In genomic region chr18:23906658-23907057, GRCh38 we compare ENCODE assay signal across 28 cellular contexts.
"Had no signal": no experiment of that assay in that cellular context is flagged by ENCODE, and none has a peak within 500 bp of the region (broad histone marks: within the 10 kb centered on the region; RNA-seq: fewer than 3 reads in every experiment).

No MANE protein-coding gene starts in this region.

- H3K36me3 Mint-ChIP-seq: mesothelial cell of epicardium; naive B cell; natural killer cell; neural progenitor cell; stimulated activated effector memory CD8-positive, alpha-beta T cell treated with anti-CD3 and anti-CD28 coated beads, Interleukin-12 subunit alpha, Interleukin-12 subunit beta, amount 100 ng/mL, for 72 hours; type B pancreatic cell had no signal

- H3K36me3 ChIP-seq: neural progenitor cell, neutrophil, right atrium auricular region, right lobe of liver, spleen, thoracic aorta, uterus had no signal

- H3K27me3 ChIP-seq: heart right ventricle, hepatocyte, neural progenitor cell, neutrophil, right atrium auricular region, right lobe of liver, spleen, suprapubic skin, tibial artery, uterus had no signal

- H3K9ac ChIP-seq: neural progenitor cell, parathyroid adenoma had no signal

- H3K79me2 ChIP-seq: hepatocyte, parathyroid adenoma had no signal

- H3K4me2 ChIP-seq: hepatocyte, neural progenitor cell had no signal

- ATAC-seq: heart right ventricle; right lobe of liver; stimulated activated effector memory CD8-positive, alpha-beta T cell treated with anti-CD3 and anti-CD28 coated beads, Interleukin-12 subunit alpha, Interleukin-12 subunit beta, amount 100 ng/mL, for 72 hours had no signal

- H3K4me3 ChIP-seq: heart right ventricle, hepatocyte, left ventricle myocardium inferior, lung, neural progenitor cell, right atrium auricular region, right lobe of liver, skin epidermis, spleen, suprapubic skin, thoracic aorta, tibial artery, uterus had no signal

- H3K4me1 ChIP-seq: heart right ventricle, left ventricle myocardium inferior, neural progenitor cell, parathyroid adenoma, right atrium auricular region, spleen, suprapubic skin, tibial artery, uterus had no signal

- H3K9me3 Mint-ChIP-seq: mesothelial cell of epicardium; naive B cell; natural killer cell; nephron progenitor cell; neural progenitor cell; stimulated activated effector memory CD8-positive, alpha-beta T cell treated with anti-CD3 and anti-CD28 coated beads, Interleukin-12 subunit alpha, Interleukin-12 subunit beta, amount 100 ng/mL, for 72 hours; stimulated activated naive CD8-positive, alpha-beta T cell treated with anti-CD3 and anti-CD28 coated beads, Interleukin-15, Interleukin-2, amounts not matched to agents 100 ng/mL and 50 ng/mL, for 24 hours; type B pancreatic cell had no signal

- H3K27ac Mint-ChIP-seq: mesothelial cell of epicardium; natural killer cell; neural progenitor cell; progenitor cell of endocrine pancreas; stimulated activated effector memory CD8-positive, alpha-beta T cell treated with anti-CD3 and anti-CD28 coated beads, Interleukin-12 subunit alpha, Interleukin-12 subunit beta, amount 100 ng/mL, for 72 hours; stimulated activated naive CD8-positive, alpha-beta T cell treated with anti-CD3 and anti-CD28 coated beads, Interleukin-15, Interleukin-2, amounts not matched to agents 100 ng/mL and 50 ng/mL, for 24 hours; type B pancreatic cell had no signal

- H3K4me1 Mint-ChIP-seq: mesothelial cell of epicardium; nephron progenitor cell; neural progenitor cell; stimulated activated effector memory CD8-positive, alpha-beta T cell treated with anti-CD3 and anti-CD28 coated beads, Interleukin-12 subunit alpha, Interleukin-12 subunit beta, amount 100 ng/mL, for 72 hours had no signal

- H3K4me3 Mint-ChIP-seq: mesothelial cell of epicardium; naive B cell; natural killer cell; nephron progenitor cell; neural progenitor cell; stimulated activated effector memory CD8-positive, alpha-beta T cell treated with anti-CD3 and anti-CD28 coated beads, Interleukin-12 subunit alpha, Interleukin-12 subunit beta, amount 100 ng/mL, for 72 hours; stimulated activated naive CD8-positive, alpha-beta T cell treated with anti-CD3 and anti-CD28 coated beads, Interleukin-15, Interleukin-2, amounts not matched to agents 100 ng/mL and 50 ng/mL, for 24 hours; type B pancreatic cell had no signal

- H3K9me3 ChIP-seq: heart right ventricle, left ventricle myocardium inferior, neutrophil, right atrium auricular region, right lobe of liver, spleen, suprapubic skin, thoracic aorta, tibial artery, uterus had no signal

- H3K27ac ChIP-seq: heart right ventricle, hepatocyte, left ventricle myocardium inferior, neural progenitor cell, neutrophil, parathyroid adenoma, right atrium auricular region, right lobe of liver, skin epidermis, spleen, suprapubic skin, thoracic aorta, tibial artery, uterus had no signal

- H2AFZ ChIP-seq: hepatocyte, neural progenitor cell, parathyroid adenoma had no signal

- H3K27me3 Mint-ChIP-seq: naive B cell; progenitor cell of endocrine pancreas; stimulated activated naive CD8-positive, alpha-beta T cell treated with anti-CD3 and anti-CD28 coated beads, Interleukin-15, Interleukin-2, amounts not matched to agents 100 ng/mL and 50 ng/mL, for 24 hours; type B pancreatic cell had no signal

- FAIRE-seq: islet of Langerhans had no signal

- DNase-seq: heart right ventricle; left ventricle myocardium inferior; mesendoderm; naive B cell; natural killer cell; nephron progenitor cell; occipital lobe; right lobe of liver; spleen; stimulated activated CD4-positive, alpha-beta T cell treated with anti-CD3 and anti-CD28 coated beads, Interleukin-4, amount 100 ng/mL, for 24 hours; stimulated activated naive CD4-positive, alpha-beta T cell; tibial artery; uterus had no signal
